Comparison of ENCODE assay signal across 16 cellular contexts in the genomic region with DNA sequence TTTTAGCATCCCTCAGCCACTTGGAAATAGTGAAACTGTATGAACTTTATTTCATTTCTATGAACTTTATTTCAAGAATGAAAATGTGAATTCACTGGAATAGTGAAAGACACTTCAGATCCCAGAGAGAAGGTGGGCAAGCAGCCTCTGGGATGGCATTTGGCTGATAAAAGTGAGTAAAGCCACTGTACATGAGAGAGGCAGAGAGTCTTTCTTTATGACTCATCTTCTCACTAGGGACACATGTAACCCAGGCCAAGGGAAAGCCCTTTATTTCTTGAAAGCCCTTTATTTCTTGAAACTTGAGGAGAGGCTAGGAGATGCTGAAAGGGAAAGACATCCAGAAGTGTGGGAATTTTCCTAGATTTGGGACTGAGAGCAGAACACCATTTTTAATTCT.
DNase-seq lines count a peak whose midpoint lies in the region; ATAC-seq and TF ChIP-seq lines count a peak whose summit lies in the region.
"Had no signal": no experiment of that assay in that cellular context is flagged by ENCODE, and none has a peak within 500 bp of the region (broad histone marks: within the 10 kb centered on the region; RNA-seq: fewer than 3 reads in every experiment).

No MANE protein-coding gene starts in this region.

- no peak for TF ChIP-seq CTCF in epithelial cell of esophagus (IDR thresholded peaks at IDR 0.05; ENCODE audit: insufficient read depth, low read depth, low read length, missing control alignments)

- ATAC-seq in GM21825 (IDR thresholded peaks at IDR 0.05; ENCODE audit: unreplicated experiment) = peak; percentile 83
- ATAC-seq in HG03439 (IDR thresholded peaks at IDR 0.05; ENCODE audit: unreplicated experiment) = peak; percentile 64
- no peak for ATAC-seq in GM19395 (IDR thresholded peaks at IDR 0.05; ENCODE audit: unreplicated experiment)
- ATAC-seq in GM19455 (IDR thresholded peaks at IDR 0.05; ENCODE audit: unreplicated experiment) = no peak
- ATAC-seq in left lobe of liver = no peak

- no peak overlapping the region for H3K4me3 ChIP-seq in epithelial cell of esophagus (ENCODE audit: low read length)
- H3K4me3 ChIP-seq: colonic mucosa, SJCRH30, uterus had no signal

- DNase-seq in ELR (ENCODE audit: low read depth) (peak; percentile 62), epithelial cell of esophagus (ENCODE audit: low read depth) (peak; percentile 2), T-helper 1 cell (no peak), left lobe of liver (ENCODE audit: low spot score) (no peak)
- DNase-seq: activated B cell treated with CpG ODN at 0.5 μM for 24 hours; activated T-cell treated with anti-CD3 and anti-CD28 coated beads for 4 hours; AML-193; colonic mucosa; Karpas-422; stimulated activated CD4-positive, alpha-beta T cell treated with anti-CD3 and anti-CD28 coated beads, Interleukin-1b, Interleukin-23, amount 100 ng/mL, for 48 hours; uterus had no signal

Comparison
In these comparisons a context has a peak if more than half of its experiments do, and no peak if none do; other contexts are left out.
1. DNase-seq: peak in ELR (single experiment) and epithelial cell of esophagus (single experiment); none in T-helper 1 cell (0 of 5) and left lobe of liver (single experiment).
2. ATAC-seq: peak in GM21825 (single experiment) and HG03439 (single experiment); none in GM19395 (single experiment), GM19455 (single experiment) and left lobe of liver (single experiment).